In genomic region chr12:77940011-77940423, GRCh38 we compare ENCODE assay signal across 11 cellular contexts.
A peak's percentile ranks its signal among the peaks of the same experiment; 100 is the strongest.
DNase-seq lines count a peak whose midpoint lies in the region; ATAC-seq, FAIRE-seq and TF ChIP-seq lines count a peak whose summit lies in the region.
"Had no signal": no experiment of that assay in that cellular context is flagged by ENCODE, and none has a peak within 500 bp of the region (broad histone marks: within the 10 kb centered on the region; RNA-seq: fewer than 3 reads in every experiment).

No MANE protein-coding gene starts in this region.

- H3K36me3 ChIP-seq in cardiac muscle cell (no peaks in the 10 kb centered on the region), adrenal gland (replicated peaks in 1 of 2) (no peaks in the 10 kb centered on the region)
- H3K36me3 ChIP-seq: neutrophil, SJCRH30 had no signal

- H3K27ac ChIP-seq in cardiac muscle cell = no peak overlapping the region
- peak overlapping the region in 3 of 5 donors; percentile 6 to 66 (median 52) for H3K27ac ChIP-seq in adrenal gland
- H3K27ac ChIP-seq: neutrophil, SJCRH30 had no signal

- DNase-seq in cardiac muscle cell (ENCODE audit: low read depth in 1 of 2, low spot score in 1 of 2) (peak; percentile 9 to 78), Right ventricle myocardium inferior (ENCODE audit: missing footprints) (no peak), adrenal gland (peak in 3 of 7 donors; percentile 9 to 38 (median 31)), activated gamma-delta T cell treated with Interleukin-2 at 50 U/mL for 16 hours (no peak), NCI-H345 (lab: John Stamatoyannopoulos, UW) (no peak)
- no peak for DNase-seq in activated CD4-positive, alpha-beta T cell treated with anti-CD3 and anti-CD28 coated beads for 4 hours
- DNase-seq in activated CD4-positive, alpha-beta T cell treated with anti-CD3 and anti-CD28 coated beads for 1 hour = no peak
- DNase-seq: 8988T had no signal

- intact Hi-C loops in Right ventricle myocardium inferior (cut with DNase I) (no loop called here), adrenal gland (cut with DNase I) (no loop called here)

- no peak for ATAC-seq in Right ventricle myocardium inferior

- H3K9me3 ChIP-seq in cardiac muscle cell (ENCODE audit: low read depth) (no peaks in the 10 kb centered on the region), adrenal gland (replicated peaks in 1 of 3) (no peaks in the 10 kb centered on the region)
- H3K9me3 ChIP-seq: neutrophil, SJCRH30 had no signal

- H3K27me3 ChIP-seq in cardiac muscle cell (no peaks in the 10 kb centered on the region), adrenal gland (no peaks in the 10 kb centered on the region)
- H3K27me3 ChIP-seq: neutrophil, SJCRH30 had no signal

- TF ChIP-seq CTCF in cardiac muscle cell (IDR thresholded peaks at IDR 0.05; ENCODE audit: low read depth, low read length) = no peak
- no peak for TF ChIP-seq CTCF in adrenal gland (IDR thresholded peaks at IDR 0.05)

- 39 to 53% (median 51%) methylated on average over 1 of the region's 1 CpG for WGBS in adrenal gland, 4 donors

- no peak for TF ChIP-seq POLR2A in adrenal gland (IDR thresholded peaks at IDR 0.05)

- FAIRE-seq in islet of Langerhans (lab: Jason Lieb, UNC) = peak; percentile 90

- H3K4me1 ChIP-seq in cardiac muscle cell (ENCODE audit: low read depth) = peaks cover 7% of the 10 kb centered on the region
- H3K4me1 ChIP-seq in adrenal gland (replicated peaks in 1 of 2) = peaks cover 0 to 12% of the 10 kb centered on the region in 2 donors
- H3K4me1 ChIP-seq: SJCRH30 had no signal

- H3K4me3 ChIP-seq in cardiac muscle cell = no peak overlapping the region
- H3K4me3 ChIP-seq in adrenal gland = no peak overlapping the region
- H3K4me3 ChIP-seq: SJCRH30 had no signal

Comparison
In these comparisons a context has a peak if more than half of its experiments do, and no peak if none do; other contexts are left out.
1. DNase-seq: peak in cardiac muscle cell (2 of 2); none in Right ventricle myocardium inferior (single experiment), activated CD4-positive, alpha-beta T cell treated with anti-CD3 and anti-CD28 coated beads for 4 hours (0 of 2), activated gamma-delta T cell treated with Interleukin-2 at 50 U/mL for 16 hours (single experiment), activated CD4-positive, alpha-beta T cell treated with anti-CD3 and anti-CD28 coated beads for 1 hour (single experiment) and NCI-H345 (single experiment).